ENCODE assay signal across 9 cellular contexts in genomic region chr6:52622810-52623209, GRCh38.
"Had no signal": no experiment of that assay in that cellular context is flagged by ENCODE, and none has a peak within 500 bp of the region (broad histone marks: within the 10 kb centered on the region; RNA-seq: fewer than 3 reads in every experiment).

No MANE protein-coding gene starts in this region.

- H3K9me3 ChIP-seq: HAP-1 had no signal

- DNase-seq: H7, HFFc6, KG1 had no signal

- H3K4me3 ChIP-seq: GM23338, HAP-1 had no signal

- H3K4me2 ChIP-seq: GM23338 had no signal

- H3K4me1 Mint-ChIP-seq: GM23338, IgD-negative memory B cell had no signal

- H2AFZ ChIP-seq: GM23338 had no signal

- FAIRE-seq: H1 had no signal

- H3K9me3 Mint-ChIP-seq: GM23338, HFFc6, IgD-negative memory B cell had no signal

- ATAC-seq: GM23338, HCT116 had no signal

- H3K36me3 Mint-ChIP-seq: IgD-negative memory B cell had no signal

- H3K27ac ChIP-seq: HL-60 had no signal

- H3K36me3 ChIP-seq: HAP-1 had no signal

- H3K27ac Mint-ChIP-seq: GM23338, HFFc6, IgD-negative memory B cell had no signal

- H3K4me1 ChIP-seq: HAP-1 had no signal

- H3K4me3 Mint-ChIP-seq: GM23338, HFFc6, IgD-negative memory B cell had no signal
